15 cellular contexts compared by ENCODE assay signal in the genomic region with DNA sequence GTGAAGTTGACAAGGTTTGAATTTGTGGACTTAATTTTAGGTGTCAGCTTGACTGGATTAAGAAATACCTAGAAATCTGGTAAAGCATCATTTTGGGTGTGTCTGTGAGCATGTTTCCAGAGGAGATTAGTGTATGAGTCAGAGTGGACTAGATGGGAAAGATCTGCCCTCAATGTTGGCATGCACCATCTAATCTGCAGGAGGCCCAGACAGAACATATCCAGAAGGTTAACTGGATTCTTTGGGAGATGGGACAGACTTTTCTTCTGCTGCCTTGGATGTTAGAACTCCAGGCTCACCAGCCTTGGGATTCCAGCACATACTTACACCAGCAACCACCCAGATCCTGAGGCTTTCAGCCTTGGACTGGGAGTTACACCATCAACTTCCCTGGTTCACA. TPM values are rescaled to one million over a fixed set of nuclear protein-coding genes. Genes with fewer than 3 reads are reported as not detected.
DNase-seq lines count a peak whose midpoint lies in the region; ATAC-seq, FAIRE-seq and TF ChIP-seq lines count a peak whose summit lies in the region.
"Had no signal": no experiment of that assay in that cellular context is flagged by ENCODE, and none has a peak within 500 bp of the region (broad histone marks: within the 10 kb centered on the region; RNA-seq: fewer than 3 reads in every experiment).

No MANE protein-coding gene starts in this region.

- POLR2A ChIA-PET in A673 (lab: Charles Lee; ENCODE audit: low non-redundant PET), result no interaction called here

- H3K27me3 ChIP-seq in A673 (replicated peaks; ENCODE audit: insufficient read depth, low read depth, low read length, poor library complexity), result no peaks in the 10 kb centered on the region
- H3K27me3 ChIP-seq: tibial artery had no signal

- no peak for TF ChIP-seq CTCF in A673 (conservative IDR thresholded peaks at IDR 0.05; ENCODE audit: low read depth, low read length)

- CTCF ChIA-PET in A673 (lab: Charles Lee), result no interaction called here

- no peaks in the 10 kb centered on the region for H3K27me3 Mint-ChIP-seq in activated CD4-positive, alpha-beta T cell treated with anti-CD3 and anti-CD28 coated beads, Interleukin-2, amount 10 ng/mL, durations not matched to agents 24 days and 14 days

- peaks cover 3% of the 10 kb centered on the region for H3K9me3 Mint-ChIP-seq in activated CD4-positive, alpha-beta T cell treated with anti-CD3 and anti-CD28 coated beads, Interleukin-2, amount 10 ng/mL, durations not matched to agents 24 days and 14 days

- H3K4me3 Mint-ChIP-seq in activated CD4-positive, alpha-beta T cell treated with anti-CD3 and anti-CD28 coated beads, Interleukin-2, amount 10 ng/mL, durations not matched to agents 24 days and 14 days, result no peak overlapping the region

- BruUV-seq in A673 (replicated peaks; lab: Mats Ljungman, UMichigan), result no TSS peak

- H3K4me3 ChIP-seq in skeletal muscle cell (ENCODE audit: low read depth, low read length), result no peak overlapping the region
- no peak overlapping the region for H3K4me3 ChIP-seq in A673 (ENCODE audit: low read depth, low read length, poor library complexity, severe bottlenecking)
- H3K4me3 ChIP-seq: tibial artery had no signal

- H3K4me1 ChIP-seq in A673 (ENCODE audit: insufficient read depth, low read length, poor library complexity, severe bottlenecking), result no peaks in the 10 kb centered on the region

- DNase-seq in GM12891 (ENCODE audit: insufficient read length, low spot score) (no peak), RPMI7951 (ENCODE audit: low read depth) (peak; percentile 68), skeletal muscle cell (ENCODE audit: low read depth) (peak; percentile 4), GM19238 (ENCODE audit: insufficient read length, low spot score) (no peak), A673 (ENCODE audit: low spot score) (no peak)
- DNase-seq in activated CD4-positive, alpha-beta T cell treated with anti-CD3 and anti-CD28 coated beads, Interleukin-2, amount 10 ng/mL, durations not matched to agents 24 days and 14 days, result no peak
- DNase-seq: activated T-cell treated with anti-CD3 and anti-CD28 coated beads for 4 hours, aorta, DMS53, NCI-H1048, NCI-H510A treated with DMSO at 0.1 percent for 48 hours, tibial artery had no signal

- peaks cover 35% of the 10 kb centered on the region for H3K36me3 Mint-ChIP-seq in activated CD4-positive, alpha-beta T cell treated with anti-CD3 and anti-CD28 coated beads, Interleukin-2, amount 10 ng/mL, durations not matched to agents 24 days and 14 days (ENCODE audit: low read depth)

- FAIRE-seq in GM12891 (lab: Jason Lieb, UNC), result peak; percentile 26
- FAIRE-seq: TTC549 had no signal

- H3K27ac ChIP-seq in A673 (ENCODE audit: low read depth, low read length, poor library complexity, severe bottlenecking), result no peak overlapping the region
- H3K27ac ChIP-seq: tibial artery had no signal

- no peak overlapping the region for H3K27ac Mint-ChIP-seq in activated CD4-positive, alpha-beta T cell treated with anti-CD3 and anti-CD28 coated beads, Interleukin-2, amount 10 ng/mL, durations not matched to agents 24 days and 14 days

- H3K36me3 ChIP-seq in A673 (ENCODE audit: insufficient read depth, low read length, poor library complexity, severe bottlenecking), result no peaks in the 10 kb centered on the region

- intact Hi-C loops in A673 (cut with micrococcal nuclease; ENCODE audit: unreplicated experiment), result no loop called here
- intact Hi-C loops in activated CD4-positive, alpha-beta T cell treated with anti-CD3 and anti-CD28 coated beads, Interleukin-2, amount 10 ng/mL, durations not matched to agents 24 days and 14 days (cut with micrococcal nuclease), result no loop called here

- H3K4me1 Mint-ChIP-seq in activated CD4-positive, alpha-beta T cell treated with anti-CD3 and anti-CD28 coated beads, Interleukin-2, amount 10 ng/mL, durations not matched to agents 24 days and 14 days, result peaks cover 16% of the 10 kb centered on the region

- no peak for TF ChIP-seq POLR2A in GM12891 (IDR thresholded peaks at IDR 0.05; ENCODE audit: low read depth, low read length)

- ATAC-seq in esophagus mucosa (peak; percentile 94), GM19035 (IDR thresholded peaks at IDR 0.05; ENCODE audit: unreplicated experiment) (no peak)

- peaks cover 26% of the 10 kb centered on the region for H3K9me3 ChIP-seq in A673 (ENCODE audit: low read depth, low read length, poor library complexity, severe bottlenecking)

TF ChIP-seq in GM12891, 5 proteins besides CTCF, POLR2A, EP300 and RAD21:
- no peak for TF ChIP-seq TAF1 (IDR thresholded peaks at IDR 0.05; ENCODE audit: low read depth, low read length)
- TF ChIP-seq PAX5 (IDR thresholded peaks at IDR 0.05; ENCODE audit: insufficient read depth, low read length, severe bottlenecking), result no peak
- no peak for TF ChIP-seq SPI1 (IDR thresholded peaks at IDR 0.05; ENCODE audit: low read depth, low read length)
- no peak for TF ChIP-seq POLR2AphosphoS5 (IDR thresholded peaks at IDR 0.05; ENCODE audit: low read depth, low read length)
- TF ChIP-seq POU2F2 (IDR thresholded peaks at IDR 0.05; ENCODE audit: low read depth, low read length), result no peak

RNA-seq across cellular contexts. Expression of a gene that starts 14.1 kb away (rescaled TPM):
- polyA plus RNA-seq in GM12891 (2012; ENCODE audit: low read depth, missing spikeins), result 7.4 TPM
- total RNA-seq in RPMI7951 (2014; rRNA removed; shearing (Covaris generic)), result 22.5 and 29.6 TPM in 2 replicates
- total RNA-seq in esophagus mucosa (6.2 TPM), A673 (2021) (12.8 and 13.5 TPM in 2 replicates)
- total RNA-seq in activated CD4-positive, alpha-beta T cell treated with anti-CD3 and anti-CD28 coated beads, Interleukin-2, amount 10 ng/mL, durations not matched to agents 24 days and 14 days, result 12.2 and 13.3 TPM in 2 replicates

Comparison
In these comparisons a context has a peak if more than half of its experiments do, and no peak if none do; other contexts are left out.
1. DNase-seq: peak in RPMI7951 (single experiment) and skeletal muscle cell (single experiment); none in GM12891 (single experiment), GM19238 (single experiment), A673 (single experiment) and activated CD4-positive, alpha-beta T cell treated with anti-CD3 and anti-CD28 coated beads, Interleukin-2, amount 10 ng/mL, durations not matched to agents 24 days and 14 days (single experiment).